Comparison of ENCODE assay signal across 18 cellular contexts in the genomic region with DNA sequence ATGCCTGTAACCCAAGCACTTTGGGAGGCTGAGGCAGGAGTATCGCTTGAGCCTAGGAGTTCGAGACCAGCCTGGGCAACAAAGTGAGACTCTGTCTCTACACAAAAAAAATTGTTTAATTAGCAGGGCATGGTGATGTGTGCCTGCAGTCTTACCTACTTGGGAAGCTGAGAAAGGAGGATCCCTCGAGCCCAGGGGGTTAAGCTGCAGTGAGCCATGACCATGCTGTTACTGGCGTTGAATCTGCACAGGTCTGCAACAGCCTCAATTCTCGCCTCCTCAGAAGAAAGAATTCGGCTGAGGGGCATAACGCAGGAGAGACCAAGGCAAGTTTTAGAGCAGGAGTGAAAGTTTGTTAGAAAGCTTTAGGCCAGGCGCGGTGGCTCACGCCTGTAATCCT.
"Had no signal": no experiment of that assay in that cellular context is flagged by ENCODE, and none has a peak within 500 bp of the region (broad histone marks: within the 10 kb centered on the region; RNA-seq: fewer than 3 reads in every experiment).

No MANE protein-coding gene starts in this region.

- H3K27ac Mint-ChIP-seq: activated CD4-positive, alpha-beta memory T cell treated with anti-CD3 and anti-CD28 coated beads, Interleukin-2, amount 10 ng/mL, durations not matched to agents 7 days and 5 days; activated naive CD4-positive, alpha-beta T cell treated with anti-CD3 and anti-CD28 coated beads, Interleukin-2, amount 50 U/mL, for 24 hours had no signal

- DNase-seq: activated CD4-positive, alpha-beta memory T cell treated with anti-CD3 and anti-CD28 coated beads, Interleukin-2, amount 10 ng/mL, durations not matched to agents 7 days and 5 days; activated CD4-positive, alpha-beta T cell treated with anti-CD3 and anti-CD28 coated beads for 1 hour; activated effector memory CD4-positive, alpha-beta T cell treated with anti-CD3 and anti-CD28 coated beads, Interleukin-2, amount 50 U/mL, for 16 hours; activated T-cell treated with anti-CD3 and anti-CD28 coated beads, Interleukin-2, amount 50 U/mL, for 48 hours; caudate nucleus; colonic mucosa; effector CD4-positive, alpha-beta T cell; foreskin melanocyte; heart left ventricle; naive B cell; T-helper 9 cell; uterus had no signal

- H3K4me1 Mint-ChIP-seq: naive B cell had no signal

- H3K27me3 ChIP-seq: body of pancreas, colonic mucosa, heart left ventricle, tibial artery, uterus had no signal

- H3K9me3 Mint-ChIP-seq: activated CD4-positive, alpha-beta memory T cell treated with anti-CD3 and anti-CD28 coated beads, Interleukin-2, amount 10 ng/mL, durations not matched to agents 7 days and 5 days; activated naive CD4-positive, alpha-beta T cell treated with anti-CD3 and anti-CD28 coated beads, Interleukin-2, amount 50 U/mL, for 24 hours; naive B cell; stimulated activated effector memory CD8-positive, alpha-beta T cell treated with anti-CD3 and anti-CD28 coated beads, Interleukin-12 subunit alpha, Interleukin-12 subunit beta, amount 100 ng/mL, for 72 hours had no signal

- ATAC-seq: body of pancreas, heart left ventricle had no signal

- H3K9me3 ChIP-seq: body of pancreas, colonic mucosa, tibial artery, uterus had no signal

- H3K4me1 ChIP-seq: colonic mucosa, parathyroid adenoma, tibial artery, uterus had no signal

- H3K36me3 ChIP-seq: colonic mucosa, uterus had no signal

- H3K4me3 ChIP-seq: body of pancreas, colonic mucosa, heart left ventricle, tibial artery, uterus had no signal

- H3K27me3 Mint-ChIP-seq: activated CD4-positive, alpha-beta memory T cell treated with anti-CD3 and anti-CD28 coated beads, Interleukin-2, amount 10 ng/mL, durations not matched to agents 7 days and 5 days; activated naive CD4-positive, alpha-beta T cell treated with anti-CD3 and anti-CD28 coated beads, Interleukin-2, amount 50 U/mL, for 24 hours; naive B cell had no signal

- H3K4me3 Mint-ChIP-seq: activated CD4-positive, alpha-beta memory T cell treated with anti-CD3 and anti-CD28 coated beads, Interleukin-2, amount 10 ng/mL, durations not matched to agents 7 days and 5 days; activated naive CD4-positive, alpha-beta T cell treated with anti-CD3 and anti-CD28 coated beads, Interleukin-2, amount 50 U/mL, for 24 hours; naive B cell; stimulated activated effector memory CD8-positive, alpha-beta T cell treated with anti-CD3 and anti-CD28 coated beads, Interleukin-12 subunit alpha, Interleukin-12 subunit beta, amount 100 ng/mL, for 72 hours had no signal

- H3K27ac ChIP-seq: body of pancreas, colonic mucosa, heart left ventricle, parathyroid adenoma, tibial artery, uterus, VCaP had no signal
